34 cellular contexts compared by ENCODE assay signal in the genomic region with DNA sequence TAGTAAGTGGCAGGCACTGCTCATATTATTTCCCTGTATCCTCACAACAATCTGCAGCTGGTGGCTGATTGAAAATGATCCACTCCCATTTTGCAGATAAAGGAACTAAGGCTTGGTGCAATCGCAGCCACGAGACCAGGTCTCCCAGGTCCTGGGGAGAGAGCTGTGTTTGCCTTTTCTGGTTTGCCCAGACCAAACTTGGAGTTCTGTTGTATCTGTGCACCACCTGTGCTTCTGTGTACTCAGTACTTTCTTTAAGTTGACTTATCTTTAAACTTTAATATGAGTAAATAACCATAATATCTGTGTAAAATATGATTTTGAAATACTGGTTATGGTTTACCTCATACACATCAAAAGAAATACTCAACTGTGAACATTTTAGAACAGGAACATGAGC.
"Had no signal": no experiment of that assay in that cellular context is flagged by ENCODE, and none has a peak within 500 bp of the region (broad histone marks: within the 10 kb centered on the region; RNA-seq: fewer than 3 reads in every experiment).

No MANE protein-coding gene starts in this region.

- H3K9me3 ChIP-seq: MG63 had no signal

- H3K27me3 ChIP-seq: MG63 had no signal

- H3K27ac ChIP-seq: KMS-11 had no signal

- H3K9ac ChIP-seq: KMS-11 had no signal

- H3K4me3 ChIP-seq: MG63 had no signal

- DNase-seq: Karpas-422, Kasumi-1, MG63, MM.1S, MV-4-11, NCI-H1048, NCI-H1092, NCI-H1092 treated with DMSO at 0.1 percent for 48 hours, NCI-H1105, NCI-H1105 treated with DMSO at 0.1 percent for 48 hours, NCI-H1417, NCI-H1417 treated with DMSO at 0.1 percent for 48 hours, NCI-H1436, NCI-H1436 treated with DMSO at 0.1 percent for 48 hours, NCI-H146, NCI-H1694, NCI-H1694 treated with DMSO at 0.1 percent for 48 hours, NCI-H187, NCI-H187 treated with DMSO at 0.1 percent for 48 hours, NCI-H1930, NCI-H2029, NCI-H2029 treated with DMSO at 0.1 percent for 48 hours, NCI-H2081, NCI-H2081 treated with DMSO at 0.1 percent for 48 hours, NCI-H2107, NCI-H2171, NCI-H2171 treated with DMSO at 0.1 percent for 48 hours, NCI-H2227 treated with DMSO at 0.1 percent for 48 hours, NCI-H226, NCI-H345, NCI-H446, NCI-H446 treated with DMSO at 0.1 percent for 48 hours, NCI-H510A had no signal

- H3K36me3 ChIP-seq: MG63 had no signal
